8 cellular contexts compared by ENCODE assay signal in the genomic region with DNA sequence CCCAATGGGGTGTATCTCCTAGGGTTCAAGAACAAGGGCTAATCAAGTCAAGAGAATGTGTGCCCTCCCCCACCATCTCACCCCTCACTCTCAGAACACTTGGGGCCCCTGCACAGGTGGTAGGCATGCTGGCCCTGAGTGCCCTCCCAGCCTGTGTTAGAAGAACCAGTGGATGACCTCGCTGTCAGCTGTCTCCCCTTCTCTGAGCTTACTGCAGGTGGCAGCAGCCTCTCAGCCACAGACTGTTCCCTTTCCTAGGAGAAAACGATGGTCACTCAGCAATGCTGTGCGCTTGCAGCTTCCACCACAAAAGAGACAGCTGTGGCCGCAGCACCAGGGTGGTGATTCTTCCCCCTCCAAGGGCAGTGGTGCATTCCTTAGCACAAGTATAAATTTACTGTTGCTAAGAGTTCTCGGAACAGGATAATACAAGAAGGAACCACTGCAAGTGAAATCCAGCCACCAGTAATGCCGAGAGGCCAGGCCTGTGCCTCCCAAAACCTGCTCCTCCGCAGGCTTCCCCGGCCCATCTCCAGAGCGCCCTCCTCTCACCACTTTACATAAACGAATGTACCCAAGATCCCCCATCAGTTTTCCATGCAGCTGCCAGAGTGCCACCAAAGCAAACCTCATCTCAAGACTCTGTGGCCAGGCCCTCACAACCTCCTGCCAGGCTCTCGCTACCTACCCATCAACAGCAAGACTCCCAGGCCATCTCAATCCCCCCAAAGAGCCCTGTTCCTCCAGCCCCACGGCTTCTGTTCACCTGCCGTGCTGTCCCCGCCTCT. TPM values are rescaled to one million over a fixed set of nuclear protein-coding genes. Genes with fewer than 3 reads are reported as not detected.
DNase-seq lines count a peak whose midpoint lies in the region; ATAC-seq, FAIRE-seq and TF ChIP-seq lines count a peak whose summit lies in the region.

No MANE protein-coding gene starts in this region.

- CTCF ChIA-PET in CD4-positive, alpha-beta T cell (lab: Charles Lee) = no interaction called here
- CTCF ChIA-PET in activated CD8-positive, alpha-beta T cell treated with anti-CD3 and anti-CD28 coated beads, Interleukin-2, amount 10 ng/mL, durations not matched to agents 7 days and 5 days (lab: Charles Lee) = interaction anchor here (0.6 to 2.2 kb wide), 18 partner anchors 11 to 407 kb away, joined by 3 to 21 read pairs (median 4); no protein-coding TSS in a partner anchor

- TF ChIP-seq POLR2A in H54 (IDR thresholded peaks at IDR 0.05; ENCODE audit: low read depth, low read length) (no peak), erythroblast (IDR thresholded peaks at IDR 0.05; ENCODE audit: low read length) (no peak)

- no peaks in the 10 kb centered on the region for H3K36me3 Mint-ChIP-seq in CD4-positive, alpha-beta T cell (ENCODE audit: low read depth)
- no peaks in the 10 kb centered on the region for H3K36me3 Mint-ChIP-seq in activated CD8-positive, alpha-beta T cell treated with anti-CD3 and anti-CD28 coated beads, Interleukin-2, amount 10 ng/mL, durations not matched to agents 7 days and 5 days (ENCODE audit: low read depth)
- H3K36me3 Mint-ChIP-seq in stimulated activated naive CD8-positive, alpha-beta T cell treated with anti-CD3 and anti-CD28 coated beads, Interleukin-15, Interleukin-2, amounts not matched to agents 100 ng/mL and 50 ng/mL, for 24 hours (ENCODE audit: low read depth) = no peaks in the 10 kb centered on the region

- FAIRE-seq in H54 (lab: Jason Lieb, UNC) = peak; percentile 69

- peaks cover 5% of the 10 kb centered on the region for H3K4me1 Mint-ChIP-seq in CD4-positive, alpha-beta T cell (ENCODE audit: low read depth)
- H3K4me1 Mint-ChIP-seq in activated CD8-positive, alpha-beta T cell treated with anti-CD3 and anti-CD28 coated beads, Interleukin-2, amount 10 ng/mL, durations not matched to agents 7 days and 5 days (ENCODE audit: low read depth) = peaks cover 20% of the 10 kb centered on the region
- H3K4me1 Mint-ChIP-seq in stimulated activated naive CD8-positive, alpha-beta T cell treated with anti-CD3 and anti-CD28 coated beads, Interleukin-15, Interleukin-2, amounts not matched to agents 100 ng/mL and 50 ng/mL, for 24 hours (ENCODE audit: low read depth) = peaks cover 14% of the 10 kb centered on the region

- no peak overlapping the region for H3K27ac ChIP-seq in CD4-positive, alpha-beta T cell (ENCODE audit: low read depth, low read length)

- peak overlapping the region; percentile 71 for H3K4me3 Mint-ChIP-seq in CD4-positive, alpha-beta T cell
- peak overlapping the region; percentile 64 for H3K4me3 Mint-ChIP-seq in activated CD8-positive, alpha-beta T cell treated with anti-CD3 and anti-CD28 coated beads, Interleukin-2, amount 10 ng/mL, durations not matched to agents 7 days and 5 days
- peak overlapping the region; percentile 44 for H3K4me3 Mint-ChIP-seq in stimulated activated naive CD8-positive, alpha-beta T cell treated with anti-CD3 and anti-CD28 coated beads, Interleukin-15, Interleukin-2, amounts not matched to agents 100 ng/mL and 50 ng/mL, for 24 hours

- H3K9me3 ChIP-seq in CD4-positive, alpha-beta T cell (ENCODE audit: control insufficient read depth, low read length) = no peaks in the 10 kb centered on the region

- ATAC-seq in CD4-positive, alpha-beta T cell (ENCODE audit: poor library complexity) = peak; percentile 64
- ATAC-seq in activated CD8-positive, alpha-beta T cell treated with anti-CD3 and anti-CD28 coated beads, Interleukin-2, amount 10 ng/mL, durations not matched to agents 7 days and 5 days = peak; percentile 86
- no peak for ATAC-seq in GM21515 (IDR thresholded peaks at IDR 0.05; ENCODE audit: unreplicated experiment)

- POLR2A ChIA-PET in CD4-positive, alpha-beta T cell (lab: Charles Lee) = interaction anchor here (0.9 kb wide), 2 partner anchors 40 to 405 kb away, joined by 3 read pairs; no protein-coding TSS in a partner anchor
- POLR2A ChIA-PET in activated CD8-positive, alpha-beta T cell treated with anti-CD3 and anti-CD28 coated beads, Interleukin-2, amount 10 ng/mL, durations not matched to agents 7 days and 5 days (lab: Charles Lee) = no interaction called here

- peak in 5 of 10 experiments; percentile 11 to 41 (median 17) for DNase-seq in CD4-positive, alpha-beta T cell
- peak; percentile 88 for DNase-seq in H54 (ENCODE audit: insufficient read length, low spot score)
- peak; percentile 10 for DNase-seq in NCI-H345 treated with DMSO at 0.1 percent for 48 hours (lab: John Stamatoyannopoulos, UW; ENCODE audit: unreplicated experiment)
- peak; percentile 71 for DNase-seq in activated CD8-positive, alpha-beta T cell treated with anti-CD3 and anti-CD28 coated beads, Interleukin-2, amount 10 ng/mL, durations not matched to agents 7 days and 5 days
- DNase-seq in erythroblast (lab: John Stamatoyannopoulos, UW) = peak; percentile 65 to 70
- peak; percentile 35 for DNase-seq in middle frontal gyrus (ENCODE audit: extremely low spot score, low spot score)

- TF ChIP-seq CTCF in CD4-positive, alpha-beta T cell (IDR thresholded peaks at IDR 0.05) = peak; percentile 47

- H3K27me3 Mint-ChIP-seq in CD4-positive, alpha-beta T cell = peaks cover 45% of the 10 kb centered on the region
- peaks cover 56% of the 10 kb centered on the region for H3K27me3 Mint-ChIP-seq in activated CD8-positive, alpha-beta T cell treated with anti-CD3 and anti-CD28 coated beads, Interleukin-2, amount 10 ng/mL, durations not matched to agents 7 days and 5 days (ENCODE audit: low read depth)
- peaks cover 32% of the 10 kb centered on the region for H3K27me3 Mint-ChIP-seq in stimulated activated naive CD8-positive, alpha-beta T cell treated with anti-CD3 and anti-CD28 coated beads, Interleukin-15, Interleukin-2, amounts not matched to agents 100 ng/mL and 50 ng/mL, for 24 hours

- intact Hi-C loops in CD4-positive, alpha-beta T cell (cut with DNase I, micrococcal nuclease) = loop anchor here (1.0 to 5.0 kb wide), 2 partner anchors 119 to 405 kb away; no protein-coding TSS in a partner anchor

- no peaks in the 10 kb centered on the region for H3K9me3 Mint-ChIP-seq in CD4-positive, alpha-beta T cell
- H3K9me3 Mint-ChIP-seq in activated CD8-positive, alpha-beta T cell treated with anti-CD3 and anti-CD28 coated beads, Interleukin-2, amount 10 ng/mL, durations not matched to agents 7 days and 5 days (ENCODE audit: insufficient read depth) = no peaks in the 10 kb centered on the region
- H3K9me3 Mint-ChIP-seq in stimulated activated naive CD8-positive, alpha-beta T cell treated with anti-CD3 and anti-CD28 coated beads, Interleukin-15, Interleukin-2, amounts not matched to agents 100 ng/mL and 50 ng/mL, for 24 hours = no peaks in the 10 kb centered on the region

- H3K27me3 ChIP-seq in CD4-positive, alpha-beta T cell (ENCODE audit: control insufficient read depth, insufficient read depth, low read length) = peaks cover 45% of the 10 kb centered on the region

- no peak overlapping the region for H3K27ac Mint-ChIP-seq in CD4-positive, alpha-beta T cell
- H3K27ac Mint-ChIP-seq in activated CD8-positive, alpha-beta T cell treated with anti-CD3 and anti-CD28 coated beads, Interleukin-2, amount 10 ng/mL, durations not matched to agents 7 days and 5 days = no peak overlapping the region
- H3K27ac Mint-ChIP-seq in stimulated activated naive CD8-positive, alpha-beta T cell treated with anti-CD3 and anti-CD28 coated beads, Interleukin-15, Interleukin-2, amounts not matched to agents 100 ng/mL and 50 ng/mL, for 24 hours = no peak overlapping the region

RNA-seq across cellular contexts. Expression of gene RAMP1, which starts 0.9 kb away (rescaled TPM):
- not detected for total RNA-seq in CD4-positive, alpha-beta T cell
- total RNA-seq in activated CD8-positive, alpha-beta T cell treated with anti-CD3 and anti-CD28 coated beads, Interleukin-2, amount 10 ng/mL, durations not matched to agents 7 days and 5 days = 1 to 10 TPM; 5.8 to 5.9 TPM

RNA-seq across cellular contexts. Expression of gene RBM44, which starts 59.9 kb away (rescaled TPM):
- total RNA-seq in CD4-positive, alpha-beta T cell = 1 to 10 TPM; 2.8 to 2.9 TPM
- total RNA-seq in activated CD8-positive, alpha-beta T cell treated with anti-CD3 and anti-CD28 coated beads, Interleukin-2, amount 10 ng/mL, durations not matched to agents 7 days and 5 days = under 1 TPM; 0.37 to 0.73 TPM

Comparison
In these comparisons a context has a peak if more than half of its experiments do, and no peak if none do; other contexts are left out.
1. RNA of gene RAMP1, which starts 0.9 kb away (total RNA-seq): 5.8 to 5.9 TPM in activated CD8-positive, alpha-beta T cell treated with anti-CD3 and anti-CD28 coated beads, Interleukin-2, amount 10 ng/mL, durations not matched to agents 7 days and 5 days; not detected in CD4-positive, alpha-beta T cell; every median in the first group is over 4 times any median in the second.
2. Peak in every context shown above with its lines, with median percentiles within 50 percentile points of each other: H3K4me3 Mint-ChIP-seq.